Comparison of ENCODE assay signal across 10 cellular contexts in genomic region chr10:71962915-71963314, GRCh38. TPM values are rescaled to one million over a fixed set of nuclear protein-coding genes. Genes with fewer than 3 reads are reported as not detected.
A peak's percentile ranks its signal among the peaks of the same experiment; 100 is the strongest.
DNase-seq lines count a peak whose midpoint lies in the region; ATAC-seq and TF ChIP-seq lines count a peak whose summit lies in the region.
"Had no signal": no experiment of that assay in that cellular context is flagged by ENCODE, and none has a peak within 500 bp of the region (broad histone marks: within the 10 kb centered on the region; RNA-seq: fewer than 3 reads in every experiment).

No MANE protein-coding gene starts in this region.

- peak overlapping the region; percentile 77 to 90; a peak in 3 of 5 replicates for H3K4me3 Mint-ChIP-seq in H9
- peak overlapping the region; percentile 77 for H3K4me3 Mint-ChIP-seq in WTC11
- H3K4me3 Mint-ChIP-seq: stimulated activated memory B cell treated with anti-CD40 and anti-IgM and Interleukin-4, amounts not matched to agents 10 μg/mL and 1 μg/mL and 100 μg/mL, for 72 hours had no signal

- H3T11ph ChIP-seq in H9 (ENCODE audit: low read length), result no peak overlapping the region

- H3K4me2 ChIP-seq in H9 (ENCODE audit: insufficient read depth, insufficient read length, low read length) (peak overlapping the region; percentile 85), skeletal muscle satellite cell (ENCODE audit: low read length) (peak overlapping the region; percentile 99)

- no peak overlapping the region for H2BK5ac ChIP-seq in H9 (ENCODE audit: insufficient read length, low read length)

- no peak overlapping the region for H3K4ac ChIP-seq in H9 (ENCODE audit: low read depth, low read length)

- H3K4me3 ChIP-seq in iPS-15b (ENCODE audit: low read depth, low read length), result peak overlapping the region; percentile 76
- H3K4me3 ChIP-seq in skeletal muscle satellite cell (ENCODE audit: low read length), result no peak overlapping the region

- H3K79me2 ChIP-seq in H9 (ENCODE audit: insufficient read depth, low read length), result no peaks in the 10 kb centered on the region

- no peak overlapping the region for H4K8ac ChIP-seq in H9 (replicated peaks; ENCODE audit: insufficient read length, low read depth, low read length)

- H3K36me3 ChIP-seq in iPS-15b (ENCODE audit: control insufficient read depth, insufficient read depth, low read length) (no peaks in the 10 kb centered on the region), skeletal muscle satellite cell (ENCODE audit: insufficient read depth, low read length) (no peaks in the 10 kb centered on the region)

- CTCF ChIA-PET in WTC11 (lab: Charles Lee), result interaction anchor here (0.6 to 2.8 kb wide), 7 partner anchors 47 to 369 kb away, joined by 3 to 20 read pairs (median 4); no protein-coding TSS in a partner anchor

- no peak overlapping the region for H3K27ac ChIP-seq in H9 (ENCODE audit: insufficient read length, low read depth, low read length)

- no peak overlapping the region for H2BK12ac ChIP-seq in H9 (ENCODE audit: insufficient read length, low read depth, low read length)

- H2BK20ac ChIP-seq in H9 (ENCODE audit: low read depth, low read length, poor library complexity, severe bottlenecking), result no peak overlapping the region

- H2AK5ac ChIP-seq in H9 (ENCODE audit: insufficient read length, low read length), result no peak overlapping the region

- H3K14ac ChIP-seq in H9 (ENCODE audit: insufficient read depth, low read length), result no peak overlapping the region

- H4K91ac ChIP-seq in H9 (ENCODE audit: insufficient read length, low read depth, low read length), result no peak overlapping the region

- POLR2A ChIA-PET in WTC11 (lab: Charles Lee), result no interaction called here

- H3K9me3 ChIP-seq in H9 (ENCODE audit: control insufficient read depth, low read depth, low read length) (no peaks in the 10 kb centered on the region), iPS-15b (ENCODE audit: control insufficient read depth, insufficient read depth, low read length) (no peaks in the 10 kb centered on the region), skeletal muscle satellite cell (replicated peaks; ENCODE audit: low read length) (no peaks in the 10 kb centered on the region)

- no peaks in the 10 kb centered on the region for H4K20me1 ChIP-seq in H9 (ENCODE audit: control insufficient read depth, insufficient read depth, insufficient read length)

- H2BK15ac ChIP-seq in H9 (ENCODE audit: low read depth, low read length), result no peak overlapping the region

- H3K18ac ChIP-seq in H9 (ENCODE audit: insufficient read length, low read depth, low read length), result no peak overlapping the region

- ATAC-seq in WTC11 (no peak), HG02678 (IDR thresholded peaks at IDR 0.05; ENCODE audit: unreplicated experiment) (no peak)
- ATAC-seq: stimulated activated memory B cell treated with anti-CD40 and anti-IgM and Interleukin-4, amounts not matched to agents 10 μg/mL and 1 μg/mL and 100 μg/mL, for 72 hours had no signal

- H3K23me2 ChIP-seq in H9 (ENCODE audit: insufficient read length, low read depth, low read length, poor library complexity, severe bottlenecking), result peaks cover 17% of the 10 kb centered on the region

- no peak overlapping the region for H4K5ac ChIP-seq in H9 (ENCODE audit: insufficient read length, low read depth, low read length)

- peaks cover 0 to 4% (median 2%) of the 10 kb centered on the region in 3 experiments; a peak in 2 of 7 replicates for H3K36me3 Mint-ChIP-seq in H9 (ENCODE audit: insufficient read depth in 1 of 3, low read depth in 3 of 3)
- H3K36me3 Mint-ChIP-seq in WTC11, result no peaks in the 10 kb centered on the region

- H3K27me3 ChIP-seq in H9 (ENCODE audit: insufficient read depth, low read length) (no peaks in the 10 kb centered on the region; the same call in 1 of the 2 replicates), iPS-15b (ENCODE audit: control insufficient read depth, insufficient read depth, low read length) (peaks cover 40% of the 10 kb centered on the region), skeletal muscle satellite cell (ENCODE audit: control insufficient read depth, insufficient read depth, low read length) (no peaks in the 10 kb centered on the region)

- H3K9ac ChIP-seq in H9 (ENCODE audit: extremely low read depth, insufficient read length, low read length) (no peak overlapping the region), iPS-15b (ENCODE audit: low read depth, low read length) (no peak overlapping the region), skeletal muscle satellite cell (ENCODE audit: low read depth, low read length) (peak overlapping the region; percentile 83)

- no peak overlapping the region for H3K23ac ChIP-seq in H9 (ENCODE audit: insufficient read length, low read depth, low read length)

- TF ChIP-seq CTCF in H9 (conservative IDR thresholded peaks at IDR 0.05) (no peak), WTC11 (IDR thresholded peaks at IDR 0.05) (no peak)

- H3K9me3 Mint-ChIP-seq in H9 (peaks cover 0 to 2% of the 10 kb centered on the region in 2 experiments; a peak in 1 of 5 replicates), WTC11 (no peaks in the 10 kb centered on the region)

- H3K4me1 ChIP-seq in H9 (ENCODE audit: insufficient read depth, low read length) (no peaks in the 10 kb centered on the region; the same call in 1 of the 2 replicates), iPS-15b (ENCODE audit: control insufficient read depth, insufficient read depth, low read length) (no peaks in the 10 kb centered on the region), skeletal muscle satellite cell (ENCODE audit: control insufficient read depth, insufficient read depth, low read length) (peaks cover 31% of the 10 kb centered on the region)

- WGBS in H9 (ENCODE audit: extremely low coverage, insufficient read length, low lambda C conversion rate), result no CpG with 5 or more reads among the region's 6 CpGs

- no peak overlapping the region for H3K56ac ChIP-seq in H9 (ENCODE audit: insufficient read length, low read depth, low read length)

- H2BK120ac ChIP-seq in H9 (ENCODE audit: low read depth, low read length, poor library complexity, severe bottlenecking), result no peak overlapping the region

- peaks cover 19 to 20% of the 10 kb centered on the region in 2 experiments for H3K4me1 Mint-ChIP-seq in H9
- peaks cover 27% of the 10 kb centered on the region for H3K4me1 Mint-ChIP-seq in WTC11

- H3K79me1 ChIP-seq in H9 (ENCODE audit: insufficient read depth, low read depth, low read length, poor library complexity, severe bottlenecking), result no peaks in the 10 kb centered on the region

- H2AFZ ChIP-seq in H9 (ENCODE audit: low read length), result no peak overlapping the region

- H3K27ac Mint-ChIP-seq in H9, result no peak overlapping the region
- H3K27ac Mint-ChIP-seq in WTC11, result no peak overlapping the region
- H3K27ac Mint-ChIP-seq: stimulated activated memory B cell treated with anti-CD40 and anti-IgM and Interleukin-4, amounts not matched to agents 10 μg/mL and 1 μg/mL and 100 μg/mL, for 72 hours had no signal

- DNase-seq in H9 (no peak), WTC11 (ENCODE audit: low spot score) (no peak), NCI-H2107 treated with DMSO at 0.1 percent for 48 hours (lab: John Stamatoyannopoulos, UW; ENCODE audit: unreplicated experiment) (no peak), NCI-H226 (no peak), kidney glomerular epithelial cell (lab: John Stamatoyannopoulos, UW) (no peak)
- DNase-seq: T1000 had no signal

- peaks cover 50% of the 10 kb centered on the region for H3K27me3 Mint-ChIP-seq in H9 (ENCODE audit: low read depth)
- H3K27me3 Mint-ChIP-seq in WTC11 (ENCODE audit: low read depth), result peaks cover 49% of the 10 kb centered on the region

TF ChIP-seq in WTC11, 78 proteins besides CTCF, POLR2A, EP300 and RAD21:
- no peak for TF ChIP-seq ZNF121 (CRISPR knock-in tag; IDR thresholded peaks at IDR 0.05)
- no peak for TF ChIP-seq TCF7 (CRISPR knock-in tag; IDR thresholded peaks at IDR 0.05; ENCODE audit: low read depth)
- TF ChIP-seq RELA (CRISPR knock-in tag; IDR thresholded peaks at IDR 0.05; ENCODE audit: borderline replicate concordance), result no peak
- no peak for TF ChIP-seq ZNF138 (CRISPR knock-in tag; conservative IDR thresholded peaks at IDR 0.05)

RNA-seq across cellular contexts. Expression of gene CHST3, which starts 1.3 kb away (rescaled TPM):
- total RNA-seq in H9 (2021) (6.0 and 6.1 TPM in 2 replicates), WTC11 (2021) (5.6 to 7.0 TPM (median 5.9 TPM) in 3 replicates)
- 19.3 and 25.3 TPM in 2 replicates for total RNA-seq in skeletal muscle satellite cell (2012; rRNA removed)
